9 cellular contexts compared by ENCODE assay signal in genomic region chr11:47508595-47509555, GRCh38. TPM values are rescaled to one million over a fixed set of nuclear protein-coding genes. Genes with fewer than 3 reads are reported as not detected.
DNase-seq lines count a peak whose midpoint lies in the region; ATAC-seq and TF ChIP-seq lines count a peak whose summit lies in the region.
"Had no signal": no experiment of that assay in that cellular context is flagged by ENCODE, and none has a peak within 500 bp of the region (broad histone marks: within the 10 kb centered on the region; RNA-seq: fewer than 3 reads in every experiment).

No MANE protein-coding gene starts in this region.

- H3K27ac ChIP-seq in naive thymus-derived CD4-positive, alpha-beta T cell (ENCODE audit: low read depth, low read length) = peak overlapping the region; percentile 33

- H3K9me3 Mint-ChIP-seq in HFFc6 = no peaks in the 10 kb centered on the region
- H3K9me3 Mint-ChIP-seq in activated T-helper 17 cell treated with anti-CD3 and anti-CD28 coated beads, Interleukin-2, amount 50 U/mL, for 72 hours = no peaks in the 10 kb centered on the region
- H3K9me3 Mint-ChIP-seq in naive thymus-derived CD4-positive, alpha-beta T cell = no peaks in the 10 kb centered on the region

- H3K36me3 Mint-ChIP-seq in HFFc6 (ENCODE audit: low read depth) = peaks cover 8% of the 10 kb centered on the region
- H3K36me3 Mint-ChIP-seq in activated T-helper 17 cell treated with anti-CD3 and anti-CD28 coated beads, Interleukin-2, amount 50 U/mL, for 72 hours (ENCODE audit: low read depth) = peaks cover 47% of the 10 kb centered on the region
- peaks cover 0 to 11% (median 0%) of the 10 kb centered on the region in 5 donors for H3K36me3 Mint-ChIP-seq in naive thymus-derived CD4-positive, alpha-beta T cell

- H3K27ac Mint-ChIP-seq in HFFc6 = peak overlapping the region; percentile 48
- H3K27ac Mint-ChIP-seq in activated T-helper 17 cell treated with anti-CD3 and anti-CD28 coated beads, Interleukin-2, amount 50 U/mL, for 72 hours = peak overlapping the region; percentile 75
- peak overlapping the region; percentile 63 to 87 (median 82) for H3K27ac Mint-ChIP-seq in naive thymus-derived CD4-positive, alpha-beta T cell

- POLR2A ChIA-PET in naive thymus-derived CD4-positive, alpha-beta T cell (lab: Charles Lee) = interaction anchor here (0.9 kb wide), 1 partner anchor 11 kb away, joined by 3 read pairs; no protein-coding TSS in a partner anchor

- H3K9me3 ChIP-seq in naive thymus-derived CD4-positive, alpha-beta T cell (ENCODE audit: control insufficient read depth in 2 of 3, low read length in 3 of 3) = no peaks in the 10 kb centered on the region

- peak overlapping the region; percentile 13; the same call in 1 of the 2 replicates for H3K4me3 ChIP-seq in GM08714 (ENCODE audit: low read length)
- H3K4me3 ChIP-seq in naive thymus-derived CD4-positive, alpha-beta T cell (ENCODE audit: low read length) = no peak overlapping the region

- no peaks in the 10 kb centered on the region for H3K27me3 ChIP-seq in naive thymus-derived CD4-positive, alpha-beta T cell (ENCODE audit: control insufficient read depth in 2 of 2, insufficient read depth in 2 of 2, low read length in 2 of 2)

- H3K27me3 Mint-ChIP-seq in HFFc6 (ENCODE audit: insufficient read depth) = no peaks in the 10 kb centered on the region
- H3K27me3 Mint-ChIP-seq in activated T-helper 17 cell treated with anti-CD3 and anti-CD28 coated beads, Interleukin-2, amount 50 U/mL, for 72 hours = no peaks in the 10 kb centered on the region
- H3K27me3 Mint-ChIP-seq in naive thymus-derived CD4-positive, alpha-beta T cell = no peaks in the 10 kb centered on the region

- H3K4me3 Mint-ChIP-seq in HFFc6 = no peak overlapping the region
- H3K4me3 Mint-ChIP-seq in activated T-helper 17 cell treated with anti-CD3 and anti-CD28 coated beads, Interleukin-2, amount 50 U/mL, for 72 hours = peak overlapping the region; percentile 49
- peak overlapping the region in 9 of 10 donors; percentile 26 to 67 (median 58) for H3K4me3 Mint-ChIP-seq in naive thymus-derived CD4-positive, alpha-beta T cell

- CTCF ChIA-PET in naive thymus-derived CD4-positive, alpha-beta T cell (lab: Charles Lee) = interaction anchor here (0.6 to 1.2 kb wide), 3 partner anchors 27 to 474 kb away, joined by 3 to 5 read pairs (median 3); no protein-coding TSS in a partner anchor

- no peak for DNase-seq in HFFc6
- peak in 4 of 9 donors; percentile 3 to 28 (median 22) for DNase-seq in naive thymus-derived CD4-positive, alpha-beta T cell
- no peak for DNase-seq in posterior vena cava (ENCODE audit: low spot score)

- ATAC-seq in activated T-helper 17 cell treated with anti-CD3 and anti-CD28 coated beads, Interleukin-2, amount 50 U/mL, for 72 hours (replicated peaks) = peak; percentile 34
- peak; percentile 46 for ATAC-seq in naive thymus-derived CD4-positive, alpha-beta T cell
- ATAC-seq in HG02884 (IDR thresholded peaks at IDR 0.05; ENCODE audit: unreplicated experiment) (no peak), GM19452 (IDR thresholded peaks at IDR 0.05; ENCODE audit: unreplicated experiment) (no peak), HG02981 (IDR thresholded peaks at IDR 0.05; ENCODE audit: unreplicated experiment) (no peak)
- ATAC-seq: esophagus mucosa had no signal

- intact Hi-C loops in naive thymus-derived CD4-positive, alpha-beta T cell (cut with micrococcal nuclease) = loop anchor here (2.0 to 10.0 kb wide), 4 partner anchors 14 to 106 kb away; partner anchors contain the start of gene CELF1 (in 1 of the 2)
- intact Hi-C loops in posterior vena cava (cut with DNase I) = no loop called here

- peaks cover 86% of the 10 kb centered on the region for H3K4me1 Mint-ChIP-seq in HFFc6 (ENCODE audit: low read depth)
- peaks cover 43% of the 10 kb centered on the region for H3K4me1 Mint-ChIP-seq in activated T-helper 17 cell treated with anti-CD3 and anti-CD28 coated beads, Interleukin-2, amount 50 U/mL, for 72 hours
- peaks cover 50 to 88% (median 77%) of the 10 kb centered on the region in 7 donors for H3K4me1 Mint-ChIP-seq in naive thymus-derived CD4-positive, alpha-beta T cell

- no peaks in the 10 kb centered on the region for H3K36me3 ChIP-seq in naive thymus-derived CD4-positive, alpha-beta T cell (ENCODE audit: control insufficient read depth in 2 of 3, insufficient read depth in 3 of 3, low read length in 3 of 3)

- peaks cover 12 to 37% of the 10 kb centered on the region in 2 donors for H3K4me1 ChIP-seq in naive thymus-derived CD4-positive, alpha-beta T cell (ENCODE audit: control insufficient read depth in 2 of 2, insufficient read depth in 2 of 2, low read length in 2 of 2)

- TF ChIP-seq CTCF in HFFc6 (IDR thresholded peaks at IDR 0.05) = no peak

RNA-seq across cellular contexts. Expression of gene CELF1, which starts 44.1 kb away (rescaled TPM):
- 100 to 1,000 TPM; 103 to 131 (median 120) TPM for total RNA-seq in HFFc6 (2021; fragmentation: NEBNext Ultra II Directional; extraction: Animal tissue kit (Norgen Biotek cat#: 25700))
- total RNA-seq in activated T-helper 17 cell treated with anti-CD3 and anti-CD28 coated beads, Interleukin-2, amount 50 U/mL, for 72 hours = 100 to 1,000 TPM; 118 to 143 TPM
- 100 to 1,000 TPM; 107 to 148 (median 129) TPM for total RNA-seq in naive thymus-derived CD4-positive, alpha-beta T cell
- polyA plus RNA-seq in naive thymus-derived CD4-positive, alpha-beta T cell = 10 to 100 TPM; 41.1 to 76.4 TPM
- total RNA-seq in posterior vena cava = 10 to 100 TPM; 83.8 to 96.3 TPM

RNA-seq across cellular contexts. Expression of gene PTPMT1, which starts 56.5 kb away (rescaled TPM):
- total RNA-seq in HFFc6 (2021; fragmentation: NEBNext Ultra II Directional; extraction: Animal tissue kit (Norgen Biotek cat#: 25700)) = 10 to 100 TPM; 51.8 to 64.2 (median 54.5) TPM
- 10 to 100 TPM; 17.8 to 39.1 TPM for total RNA-seq in activated T-helper 17 cell treated with anti-CD3 and anti-CD28 coated beads, Interleukin-2, amount 50 U/mL, for 72 hours
- 10 to 100 TPM; 20.5 to 32.9 (median 22.7) TPM for total RNA-seq in naive thymus-derived CD4-positive, alpha-beta T cell
- polyA plus RNA-seq in naive thymus-derived CD4-positive, alpha-beta T cell = 10 to 100 TPM; 67.3 to 72.9 TPM
- 10 to 100 TPM; 28.9 to 29.2 TPM for total RNA-seq in posterior vena cava

RNA-seq across cellular contexts. Expression of gene RAPSN, which starts 59.9 kb away (rescaled TPM):
- under 1 TPM in 1 of 6 experiments, not detected in 5; 0.22 TPM for total RNA-seq in HFFc6 (2021; fragmentation: NEBNext Ultra II Directional; extraction: Animal tissue kit (Norgen Biotek cat#: 25700))
- 1 to 10 TPM; 1.1 to 1.7 TPM for total RNA-seq in activated T-helper 17 cell treated with anti-CD3 and anti-CD28 coated beads, Interleukin-2, amount 50 U/mL, for 72 hours
- 1 to 10 TPM in 4 of 5 experiments, under 1 TPM in 1; 0.99 to 1.7 (median 1.4) TPM for total RNA-seq in naive thymus-derived CD4-positive, alpha-beta T cell
- not detected for polyA plus RNA-seq in naive thymus-derived CD4-positive, alpha-beta T cell
- under 1 TPM; 0.33 to 0.69 TPM for total RNA-seq in posterior vena cava

Comparison
In these comparisons a context has a peak if more than half of its experiments do, and no peak if none do; other contexts are left out.
1. ATAC-seq: peak in activated T-helper 17 cell treated with anti-CD3 and anti-CD28 coated beads, Interleukin-2, amount 50 U/mL, for 72 hours (single experiment) and naive thymus-derived CD4-positive, alpha-beta T cell (single experiment); none in HG02884 (single experiment), GM19452 (single experiment) and HG02981 (single experiment).
2. intact Hi-C loops: an anchor here in naive thymus-derived CD4-positive, alpha-beta T cell (2.0 to 10.0 kb wide); none called in posterior vena cava.
3. Peak in every context shown above with its lines, with median percentiles within 50 percentile points of each other: H3K27ac Mint-ChIP-seq.